9 cellular contexts compared by ENCODE assay signal in genomic region chr19:7679771-7680605, GRCh38. TPM values are rescaled to one million over a fixed set of nuclear protein-coding genes. Genes with fewer than 3 reads are reported as not detected.
DNase-seq lines count a peak whose midpoint lies in the region; ATAC-seq lines count a peak whose summit lies in the region.
"Had no signal": no experiment of that assay in that cellular context is flagged by ENCODE, and none has a peak within 500 bp of the region (broad histone marks: within the 10 kb centered on the region; RNA-seq: fewer than 3 reads in every experiment).

No MANE protein-coding gene starts in this region.

- H3K4me1 ChIP-seq in iPS-18a (ENCODE audit: control insufficient read depth, low read depth, low read length), result peaks cover 4% of the 10 kb centered on the region

- H3K4me3 ChIP-seq in iPS-18a (ENCODE audit: low read length), result peak overlapping the region; percentile 80

- in situ Hi-C loops in G401 (cut with HindIII; ENCODE audit: low sequenced_read_pairs), result no loop called here

- peaks cover 13% of the 10 kb centered on the region for H3K36me3 Mint-ChIP-seq in activated CD4-positive, alpha-beta T cell treated with anti-CD3 and anti-CD28 coated beads for 36 hours (ENCODE audit: low read depth)
- H3K36me3 Mint-ChIP-seq in activated CD4-positive, alpha-beta memory T cell treated with anti-CD3 and anti-CD28 coated beads, Interleukin-2, amount 10 ng/mL, durations not matched to agents 7 days and 5 days (ENCODE audit: low read depth), result peaks cover 10% of the 10 kb centered on the region

- intact Hi-C loops in activated CD4-positive, alpha-beta T cell treated with anti-CD3 and anti-CD28 coated beads for 36 hours (cut with DNase I, micrococcal nuclease), result loop anchor here (1.0 to 2.0 kb wide), 8 partner anchors 28 to 581 kb away; partner anchors contain the start of genes PNPLA6 (in 1 of the 2) and STXBP2 (in 1 of the 2)

- H3K36me3 ChIP-seq in iPS-18a (ENCODE audit: control insufficient read depth, low read depth, low read length), result peaks cover 6% of the 10 kb centered on the region

- H3K27me3 ChIP-seq in iPS-18a (ENCODE audit: control insufficient read depth, insufficient read depth, low read length), result peaks cover 27% of the 10 kb centered on the region

- H3K9ac ChIP-seq in iPS-18a (ENCODE audit: low read length), result no peak overlapping the region

- H3K9me3 Mint-ChIP-seq in activated CD4-positive, alpha-beta T cell treated with anti-CD3 and anti-CD28 coated beads for 36 hours (ENCODE audit: low read depth), result no peaks in the 10 kb centered on the region
- no peaks in the 10 kb centered on the region for H3K9me3 Mint-ChIP-seq in activated CD4-positive, alpha-beta memory T cell treated with anti-CD3 and anti-CD28 coated beads, Interleukin-2, amount 10 ng/mL, durations not matched to agents 7 days and 5 days
- H3K9me3 Mint-ChIP-seq in stimulated activated naive CD8-positive, alpha-beta T cell treated with anti-CD3 and anti-CD28 coated beads, Interleukin-15, amount 100 ng/mL, for 72 hours, result no peaks in the 10 kb centered on the region

- peak overlapping the region; percentile 69 for H3K27ac Mint-ChIP-seq in activated CD4-positive, alpha-beta T cell treated with anti-CD3 and anti-CD28 coated beads for 36 hours
- peak overlapping the region; percentile 44 for H3K27ac Mint-ChIP-seq in activated CD4-positive, alpha-beta memory T cell treated with anti-CD3 and anti-CD28 coated beads, Interleukin-2, amount 10 ng/mL, durations not matched to agents 7 days and 5 days
- H3K27ac Mint-ChIP-seq in stimulated activated naive CD8-positive, alpha-beta T cell treated with anti-CD3 and anti-CD28 coated beads, Interleukin-15, amount 100 ng/mL, for 72 hours, result peak overlapping the region in 1 of 2 donors; percentile 86

- peaks cover 52% of the 10 kb centered on the region for H3K4me1 Mint-ChIP-seq in activated CD4-positive, alpha-beta T cell treated with anti-CD3 and anti-CD28 coated beads for 36 hours
- peaks cover 46% of the 10 kb centered on the region for H3K4me1 Mint-ChIP-seq in activated CD4-positive, alpha-beta memory T cell treated with anti-CD3 and anti-CD28 coated beads, Interleukin-2, amount 10 ng/mL, durations not matched to agents 7 days and 5 days
- H3K4me1 Mint-ChIP-seq in stimulated activated naive CD8-positive, alpha-beta T cell treated with anti-CD3 and anti-CD28 coated beads, Interleukin-15, amount 100 ng/mL, for 72 hours, result peaks cover 69% of the 10 kb centered on the region

- no peaks in the 10 kb centered on the region for H3K9me3 ChIP-seq in iPS-18a (ENCODE audit: control insufficient read depth, low read depth, low read length)

- H3K27me3 Mint-ChIP-seq in activated CD4-positive, alpha-beta T cell treated with anti-CD3 and anti-CD28 coated beads for 36 hours, result peaks cover 20% of the 10 kb centered on the region
- H3K27me3 Mint-ChIP-seq in activated CD4-positive, alpha-beta memory T cell treated with anti-CD3 and anti-CD28 coated beads, Interleukin-2, amount 10 ng/mL, durations not matched to agents 7 days and 5 days, result peaks cover 31% of the 10 kb centered on the region
- H3K27me3 Mint-ChIP-seq in stimulated activated naive CD8-positive, alpha-beta T cell treated with anti-CD3 and anti-CD28 coated beads, Interleukin-15, amount 100 ng/mL, for 72 hours, result peaks cover 36% of the 10 kb centered on the region

- POLR2A ChIA-PET in activated CD4-positive, alpha-beta T cell treated with anti-CD3 and anti-CD28 coated beads for 36 hours (lab: Charles Lee), result no interaction called here
- POLR2A ChIA-PET in activated CD4-positive, alpha-beta memory T cell treated with anti-CD3 and anti-CD28 coated beads, Interleukin-2, amount 10 ng/mL, durations not matched to agents 7 days and 5 days (lab: Charles Lee), result interaction anchor here (0.9 to 2.7 kb wide), 7 partner anchors 19 to 222 kb away, joined by 3 to 15 read pairs (median 5); partner anchors contain the start of genes PET100, STXBP2 and XAB2

- CTCF ChIA-PET in activated CD4-positive, alpha-beta T cell treated with anti-CD3 and anti-CD28 coated beads for 36 hours (lab: Charles Lee), result interaction anchor here (0.7 to 1.7 kb wide), 13 partner anchors 12 to 1010 kb away, joined by 3 to 19 read pairs (median 5); partner anchors contain the start of genes PET100, TNFSF14 and XAB2
- CTCF ChIA-PET in activated CD4-positive, alpha-beta memory T cell treated with anti-CD3 and anti-CD28 coated beads, Interleukin-2, amount 10 ng/mL, durations not matched to agents 7 days and 5 days (lab: Charles Lee), result interaction anchor here (0.6 to 3.0 kb wide), 45 partner anchors 9 to 581 kb away, joined by 3 to 55 read pairs (median 5); partner anchors contain the start of genes ARHGEF18, CD209, MAP2K7 and MCOLN1

- no peak overlapping the region for H3K27ac ChIP-seq in iPS-18a (ENCODE audit: low read length)

- peak overlapping the region; percentile 91 for H3K4me3 Mint-ChIP-seq in activated CD4-positive, alpha-beta T cell treated with anti-CD3 and anti-CD28 coated beads for 36 hours
- H3K4me3 Mint-ChIP-seq in activated CD4-positive, alpha-beta memory T cell treated with anti-CD3 and anti-CD28 coated beads, Interleukin-2, amount 10 ng/mL, durations not matched to agents 7 days and 5 days, result peak overlapping the region; percentile 88
- H3K4me3 Mint-ChIP-seq in stimulated activated naive CD8-positive, alpha-beta T cell treated with anti-CD3 and anti-CD28 coated beads, Interleukin-15, amount 100 ng/mL, for 72 hours, result peak overlapping the region; percentile 49 to 99

- DNase-seq in activated CD4-positive, alpha-beta T cell treated with anti-CD3 and anti-CD28 coated beads for 36 hours, result no peak
- DNase-seq in activated CD4-positive, alpha-beta T cell treated with anti-CD3 and anti-CD28 coated beads for 4 hours, result no peak
- DNase-seq in activated CD4-positive, alpha-beta memory T cell treated with anti-CD3 and anti-CD28 coated beads, Interleukin-2, amount 10 ng/mL, durations not matched to agents 7 days and 5 days, result no peak
- peak in 1 of 2 donors; percentile 34 for DNase-seq in stimulated activated naive CD8-positive, alpha-beta T cell treated with anti-CD3 and anti-CD28 coated beads, Interleukin-15, amount 100 ng/mL, for 72 hours
- DNase-seq in NCI-H1930 (lab: John Stamatoyannopoulos, UW) (no peak), NOMO-1 treated with DMSO at 0.1 percent for 48 hours (lab: John Stamatoyannopoulos, UW; ENCODE audit: unreplicated experiment) (no peak), G401 (ENCODE audit: low spot score) (no peak)

- ATAC-seq in activated CD4-positive, alpha-beta T cell treated with anti-CD3 and anti-CD28 coated beads for 36 hours, result no peak
- ATAC-seq in stimulated activated naive CD8-positive, alpha-beta T cell treated with anti-CD3 and anti-CD28 coated beads, Interleukin-15, amount 100 ng/mL, for 72 hours, result no peak

RNA-seq across cellular contexts. Expression of gene TRAPPC5, which starts 0.6 kb away (rescaled TPM):
- total RNA-seq in activated CD4-positive, alpha-beta T cell treated with anti-CD3 and anti-CD28 coated beads for 36 hours, result 10 to 100 TPM; 90.2 to 95.2 TPM
- total RNA-seq in activated CD4-positive, alpha-beta memory T cell treated with anti-CD3 and anti-CD28 coated beads, Interleukin-2, amount 10 ng/mL, durations not matched to agents 7 days and 5 days, result 10 to 100 TPM; 92.5 to 94.7 TPM
- total RNA-seq in G401 (2014; rRNA removed; shearing (Covaris generic)), result 131 and 153 TPM in 2 replicates

RNA-seq across cellular contexts. Expression of gene MCEMP1, which starts 3.1 kb away (rescaled TPM):
- total RNA-seq in activated CD4-positive, alpha-beta T cell treated with anti-CD3 and anti-CD28 coated beads for 36 hours, result not detected
- total RNA-seq in activated CD4-positive, alpha-beta memory T cell treated with anti-CD3 and anti-CD28 coated beads, Interleukin-2, amount 10 ng/mL, durations not matched to agents 7 days and 5 days, result not detected
- total RNA-seq in G401 (2014; rRNA removed; shearing (Covaris generic)), result not detected in 2 replicates
- total RNA-seq: lower leg skin had no signal

RNA-seq across cellular contexts. Expression of gene RETN, which starts 11.1 kb away (rescaled TPM):
- total RNA-seq in activated CD4-positive, alpha-beta T cell treated with anti-CD3 and anti-CD28 coated beads for 36 hours, result not detected
- total RNA-seq in activated CD4-positive, alpha-beta memory T cell treated with anti-CD3 and anti-CD28 coated beads, Interleukin-2, amount 10 ng/mL, durations not matched to agents 7 days and 5 days, result not detected
- total RNA-seq in G401 (2014; rRNA removed; shearing (Covaris generic)), result not detected in 2 replicates
- total RNA-seq: lower leg skin had no signal

RNA-seq across cellular contexts. Expression of gene FCER2, which starts 21.9 kb away (rescaled TPM):
- total RNA-seq in activated CD4-positive, alpha-beta T cell treated with anti-CD3 and anti-CD28 coated beads for 36 hours, result 1 to 10 TPM; 2.6 to 3.5 TPM
- under 1 TPM; 0.60 to 0.95 TPM for total RNA-seq in activated CD4-positive, alpha-beta memory T cell treated with anti-CD3 and anti-CD28 coated beads, Interleukin-2, amount 10 ng/mL, durations not matched to agents 7 days and 5 days
- not detected in 2 replicates for total RNA-seq in G401 (2014; rRNA removed; shearing (Covaris generic))
- total RNA-seq: lower leg skin had no signal

RNA-seq across cellular contexts. Expression of gene STXBP2, which starts 43.1 kb away (rescaled TPM):
- total RNA-seq in activated CD4-positive, alpha-beta T cell treated with anti-CD3 and anti-CD28 coated beads for 36 hours, result 10 to 100 TPM; 75.2 to 83.0 TPM
- 100 to 1,000 TPM; 169 to 171 TPM for total RNA-seq in activated CD4-positive, alpha-beta memory T cell treated with anti-CD3 and anti-CD28 coated beads, Interleukin-2, amount 10 ng/mL, durations not matched to agents 7 days and 5 days
- total RNA-seq in G401 (2014; rRNA removed; shearing (Covaris generic)), result 0.20 TPM in 1 of 2 replicates, not detected in the other
